9 cellular contexts compared by ENCODE assay signal in the genomic region with DNA sequence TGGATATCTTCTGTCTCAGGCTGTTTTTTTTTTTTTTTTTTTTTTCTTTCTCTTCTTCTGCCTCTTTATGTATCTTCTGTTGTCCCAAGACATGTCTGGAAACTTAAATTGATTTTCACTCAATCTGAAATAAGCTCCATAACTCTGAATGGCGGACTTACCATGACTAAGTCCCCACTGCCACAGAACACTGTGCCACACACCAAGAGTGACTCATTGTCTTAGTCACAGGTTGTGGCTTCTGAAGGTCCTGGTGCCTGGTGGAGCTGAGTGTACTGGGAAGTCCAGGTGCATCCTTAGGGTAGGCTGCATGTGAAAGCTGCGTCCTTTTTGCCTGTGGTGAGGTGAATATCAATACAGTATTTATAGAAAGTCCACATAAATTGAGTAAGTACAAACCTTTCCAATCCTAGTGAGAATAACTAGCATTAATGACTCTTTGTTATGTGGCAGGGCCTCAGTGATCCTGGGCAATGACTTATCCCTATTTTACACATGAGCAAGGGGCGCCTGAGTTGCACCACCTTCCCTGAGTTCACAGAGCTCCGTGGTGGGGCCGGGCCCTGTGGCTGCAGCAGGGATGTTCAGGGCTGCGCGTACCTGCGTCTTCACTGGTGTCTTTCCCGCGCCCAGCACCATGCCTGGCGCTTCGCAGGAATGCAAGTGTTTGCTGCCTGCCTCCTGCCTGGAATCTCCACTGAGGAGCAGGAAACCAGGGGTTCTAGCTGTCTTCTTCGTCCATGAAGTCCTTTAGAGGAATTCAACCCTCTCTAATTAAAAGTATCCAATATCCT.
DNase-seq lines count a peak whose midpoint lies in the region; ATAC-seq and TF ChIP-seq lines count a peak whose summit lies in the region.
"Had no signal": no experiment of that assay in that cellular context is flagged by ENCODE, and none has a peak within 500 bp of the region (broad histone marks: within the 10 kb centered on the region; RNA-seq: fewer than 3 reads in every experiment).

No MANE protein-coding gene starts in this region.

- peaks cover 5% of the 10 kb centered on the region for H3K4me1 ChIP-seq in HEK293 (ENCODE audit: control insufficient read depth, insufficient read depth, low read length)

- TF ChIP-seq CTCF in HEK293 (tag by site-specific recombination; IDR thresholded peaks at IDR 0.05) = no peak
- no peak for TF ChIP-seq CTCF in choroid plexus epithelial cell (conservative IDR thresholded peaks at IDR 0.05; ENCODE audit: low read depth, low read length)

- CTCF ChIA-PET in HEK293 (lab: Yijun Ruan, JAX) = interaction anchor here (1.2 kb wide), 1 partner anchor 27 kb away, joined by 4 read pairs; no protein-coding TSS in a partner anchor

- ATAC-seq in HG03378 (IDR thresholded peaks at IDR 0.05; ENCODE audit: unreplicated experiment) = no peak

- no peak overlapping the region for H3K27ac ChIP-seq in HEK293 (ENCODE audit: extremely low read depth, low read depth, low read length)
- H3K27ac ChIP-seq: neural progenitor cell had no signal

- POLR2A ChIA-PET in HEK293 (lab: Yijun Ruan, JAX) = interaction anchor here (0.6 to 1.9 kb wide), 2 partner anchors 9 to 24 kb away, joined by 3 to 5 read pairs; no protein-coding TSS in a partner anchor

- peaks cover 17 to 33% of the 10 kb centered on the region in 2 experiments for H3K36me3 ChIP-seq in HEK293 (ENCODE audit: control insufficient read depth in 2 of 2, insufficient read depth in 1 of 2, low read length in 2 of 2)
- H3K36me3 ChIP-seq: neural progenitor cell had no signal

- H3K9me3 ChIP-seq in HEK293 (ENCODE audit: control insufficient read depth, insufficient read depth, low read depth, low read length) = no peaks in the 10 kb centered on the region

- H3K4me3 ChIP-seq in HEK293 (ENCODE audit: low read depth, low read length) (no peak overlapping the region), choroid plexus epithelial cell (ENCODE audit: low read depth, low read length) (no peak overlapping the region)
- H3K4me3 ChIP-seq: neural progenitor cell had no signal

- DNase-seq in SW 1271 (lab: John Stamatoyannopoulos, UW) (peak; percentile 62 to 81), choroid plexus epithelial cell (ENCODE audit: low read depth) (peak; percentile 79), NCI-H748 (lab: John Stamatoyannopoulos, UW; ENCODE audit: unreplicated experiment) (no peak), epidermal melanocyte (ENCODE audit: insufficient read length, low spot score) (no peak)
- DNase-seq in stimulated activated CD4-positive, alpha-beta T cell treated with anti-CD3 and anti-CD28 coated beads, Interleukin-4, amount 100 ng/mL, for 24 hours = peak; percentile 68
- DNase-seq: aorta had no signal

TF ChIP-seq in HEK293, 187 proteins besides CTCF, POLR2A, EP300 and RAD21:
- TF ChIP-seq SCRT2 (tag by site-specific recombination; IDR thresholded peaks at IDR 0.05) (peak; percentile 40; the same call in 1 of the 2 replicates), ZNF600 (tag by site-specific recombination; IDR thresholded peaks at IDR 0.05) (peak; percentile 94), SP7 (tag by site-specific recombination; IDR thresholded peaks at IDR 0.05) (peak; percentile 51; the same call in 1 of the 2 replicates), GLIS1 (tag by site-specific recombination; IDR thresholded peaks at IDR 0.05) (peak; percentile 67; the same call in 1 of the 2 replicates)
- TF ChIP-seq, protein P1, sequence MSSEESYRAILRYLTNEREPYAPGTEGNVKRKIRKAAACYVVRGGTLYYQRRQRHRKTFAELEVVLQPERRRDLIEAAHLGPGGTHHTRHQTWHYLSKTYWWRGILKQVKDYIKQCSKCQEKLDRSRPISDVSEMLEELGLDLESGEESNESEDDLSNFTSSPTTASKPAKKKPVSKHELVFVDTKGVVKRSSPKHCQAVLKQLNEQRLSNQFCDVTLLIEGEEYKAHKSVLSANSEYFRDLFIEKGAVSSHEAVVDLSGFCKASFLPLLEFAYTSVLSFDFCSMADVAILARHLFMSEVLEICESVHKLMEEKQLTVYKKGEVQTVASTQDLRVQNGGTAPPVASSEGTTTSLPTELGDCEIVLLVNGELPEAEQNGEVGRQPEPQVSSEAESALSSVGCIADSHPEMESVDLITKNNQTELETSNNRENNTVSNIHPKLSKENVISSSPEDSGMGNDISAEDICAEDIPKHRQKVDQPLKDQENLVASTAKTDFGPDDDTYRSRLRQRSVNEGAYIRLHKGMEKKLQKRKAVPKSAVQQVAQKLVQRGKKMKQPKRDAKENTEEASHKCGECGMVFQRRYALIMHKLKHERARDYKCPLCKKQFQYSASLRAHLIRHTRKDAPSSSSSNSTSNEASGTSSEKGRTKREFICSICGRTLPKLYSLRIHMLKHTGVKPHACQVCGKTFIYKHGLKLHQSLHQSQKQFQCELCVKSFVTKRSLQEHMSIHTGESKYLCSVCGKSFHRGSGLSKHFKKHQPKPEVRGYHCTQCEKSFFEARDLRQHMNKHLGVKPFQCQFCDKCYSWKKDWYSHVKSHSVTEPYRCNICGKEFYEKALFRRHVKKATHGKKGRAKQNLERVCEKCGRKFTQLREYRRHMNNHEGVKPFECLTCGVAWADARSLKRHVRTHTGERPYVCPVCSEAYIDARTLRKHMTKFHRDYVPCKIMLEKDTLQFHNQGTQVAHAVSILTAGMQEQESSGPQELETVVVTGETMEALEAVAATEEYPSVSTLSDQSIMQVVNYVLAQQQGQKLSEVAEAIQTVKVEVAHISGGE (tag by site-specific recombination; conservative IDR thresholded peaks at IDR 0.05; ENCODE audit: low read depth) = no peak

Comparison
In these comparisons a context has a peak if more than half of its experiments do, and no peak if none do; other contexts are left out.
1. DNase-seq: peak in SW 1271 (2 of 2), choroid plexus epithelial cell (single experiment) and stimulated activated CD4-positive, alpha-beta T cell treated with anti-CD3 and anti-CD28 coated beads, Interleukin-4, amount 100 ng/mL, for 24 hours (single experiment); none in NCI-H748 (single experiment) and epidermal melanocyte (single experiment).